Comparison of ENCODE assay signal across 16 cellular contexts in the genomic region with DNA sequence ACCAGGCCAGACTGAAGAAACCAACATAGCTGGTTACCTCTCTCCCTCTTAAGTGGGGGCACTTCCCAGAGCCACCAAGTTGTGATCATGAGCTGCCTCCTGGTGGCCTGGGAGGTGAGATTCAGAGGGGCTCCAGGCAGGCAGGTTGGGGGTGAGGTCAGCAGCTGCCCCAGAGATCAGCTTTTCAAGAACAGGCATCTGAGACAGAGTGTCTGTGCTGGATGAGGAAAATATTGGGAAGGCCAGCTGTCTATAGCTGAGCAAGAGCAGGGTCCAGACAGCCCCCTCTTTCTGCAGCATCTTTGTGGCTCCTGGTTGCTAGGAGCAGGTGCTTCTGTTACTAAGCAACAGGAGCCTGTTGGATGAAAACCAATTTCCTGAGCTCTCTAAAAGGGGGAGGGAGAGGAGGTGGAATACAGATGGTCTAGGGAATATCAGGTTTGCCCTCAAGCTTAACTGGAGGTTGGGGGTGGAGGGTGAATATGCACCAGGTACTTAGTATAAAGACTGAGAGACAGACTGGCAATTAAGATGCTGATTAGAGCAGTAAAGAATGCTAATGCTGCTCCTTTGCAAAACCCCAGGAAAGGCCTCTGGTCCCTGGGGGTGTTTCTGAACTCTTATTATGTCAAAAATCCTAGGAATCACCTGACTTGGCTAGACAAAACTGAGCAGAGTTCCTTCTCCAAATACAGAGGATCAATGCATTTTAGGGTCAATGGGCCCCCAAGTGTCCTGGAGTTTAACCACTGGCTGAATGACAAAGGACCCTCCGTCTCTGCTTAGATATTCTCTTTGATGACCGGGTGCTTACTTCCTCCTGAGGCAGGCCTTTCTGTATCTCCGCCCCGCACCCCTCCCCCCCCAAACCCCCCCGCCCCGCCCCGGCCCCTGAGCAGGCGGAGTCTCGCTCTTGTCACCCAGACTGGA. TPM values are rescaled to one million over a fixed set of nuclear protein-coding genes. Genes with fewer than 3 reads are reported as not detected.
DNase-seq lines count a peak whose midpoint lies in the region; ATAC-seq, FAIRE-seq and TF ChIP-seq lines count a peak whose summit lies in the region.
"Had no signal": no experiment of that assay in that cellular context is flagged by ENCODE, and none has a peak within 500 bp of the region (broad histone marks: within the 10 kb centered on the region; RNA-seq: fewer than 3 reads in every experiment).

No MANE protein-coding gene starts in this region.

- H2AFZ ChIP-seq in mesenchymal stem cell (ENCODE audit: low read depth, low read length): no peak overlapping the region

- H3K36me3 ChIP-seq in mesenchymal stem cell (ENCODE audit: control insufficient read depth in 1 of 2, insufficient read depth in 2 of 2, low read depth in 1 of 2, low read length in 2 of 2): no peaks in the 10 kb centered on the region
- H3K36me3 ChIP-seq: breast epithelium had no signal

- no peaks in the 10 kb centered on the region for H3K9me3 Mint-ChIP-seq in activated T-cell treated with anti-CD3 and anti-CD28 coated beads, Interleukin-2, amount 50 U/mL, for 24 hours
- H3K9me3 Mint-ChIP-seq in type B pancreatic cell: no peaks in the 10 kb centered on the region
- H3K9me3 Mint-ChIP-seq: activated T-helper 2 cell treated with anti-CD3 and anti-CD28 coated beads, Interferon-gamma antibody, Interleukin-2, Interleukin-4, amounts not matched to agents 10 μg/mL and 5 μg/mL and 100 μg/mL, durations not matched to agents 14 hours and 24 hours and 36 hours; naive B cell had no signal

- H3K4me2 ChIP-seq in mesenchymal stem cell (ENCODE audit: low read length, poor library complexity, severe bottlenecking): no peak overlapping the region
- H3K4me2 ChIP-seq: smooth muscle cell had no signal

- H3K27ac ChIP-seq in mesenchymal stem cell (ENCODE audit: low read length, poor library complexity, severe bottlenecking): no peak overlapping the region
- H3K27ac ChIP-seq: breast epithelium, C4-2B, epithelial cell of prostate, RWPE1 had no signal

- no peak overlapping the region for H4K8ac ChIP-seq in mesenchymal stem cell (ENCODE audit: low read length)

- peaks cover 37% of the 10 kb centered on the region for H3K27me3 Mint-ChIP-seq in activated T-cell treated with anti-CD3 and anti-CD28 coated beads, Interleukin-2, amount 50 U/mL, for 24 hours
- H3K27me3 Mint-ChIP-seq in type B pancreatic cell: no peaks in the 10 kb centered on the region
- H3K27me3 Mint-ChIP-seq: naive B cell had no signal

- ATAC-seq in GM18505 (IDR thresholded peaks at IDR 0.05; ENCODE audit: unreplicated experiment): no peak

- no peak overlapping the region for H4K91ac ChIP-seq in mesenchymal stem cell (ENCODE audit: low read length)

- no peak overlapping the region for H3K4ac ChIP-seq in mesenchymal stem cell (ENCODE audit: low read depth in 1 of 2, low read length in 2 of 2)

- H3K79me1 ChIP-seq in mesenchymal stem cell (replicated peaks; ENCODE audit: low read length, poor library complexity, severe bottlenecking): no peaks in the 10 kb centered on the region

- H3K36me3 Mint-ChIP-seq in activated T-cell treated with anti-CD3 and anti-CD28 coated beads, Interleukin-2, amount 50 U/mL, for 24 hours (ENCODE audit: low read depth): no peaks in the 10 kb centered on the region
- H3K36me3 Mint-ChIP-seq in type B pancreatic cell: no peaks in the 10 kb centered on the region
- H3K36me3 Mint-ChIP-seq: naive B cell had no signal

- H3K23ac ChIP-seq in mesenchymal stem cell (ENCODE audit: low read length in 2 of 2): no peak overlapping the region

- no peak overlapping the region for H2AK5ac ChIP-seq in mesenchymal stem cell (ENCODE audit: low read length, severe bottlenecking)

- WGBS in mesenchymal stem cell: no CpG with 5 or more reads among the region's 9 CpGs

- no peak for FAIRE-seq in frontal cortex (lab: Jason Lieb, UNC)
- FAIRE-seq: urothelium cell line had no signal

- no peak overlapping the region for H2BK120ac ChIP-seq in mesenchymal stem cell (ENCODE audit: low read depth, low read length)

- H3K27ac Mint-ChIP-seq in activated T-cell treated with anti-CD3 and anti-CD28 coated beads, Interleukin-2, amount 50 U/mL, for 24 hours: no peak overlapping the region
- H3K27ac Mint-ChIP-seq in type B pancreatic cell: peak overlapping the region; percentile 36
- H3K27ac Mint-ChIP-seq: activated T-helper 2 cell treated with anti-CD3 and anti-CD28 coated beads, Interferon-gamma antibody, Interleukin-2, Interleukin-4, amounts not matched to agents 10 μg/mL and 5 μg/mL and 100 μg/mL, durations not matched to agents 14 hours and 24 hours and 36 hours; naive B cell had no signal

- TF ChIP-seq CTCF in type B pancreatic cell (conservative IDR thresholded peaks at IDR 0.05): no peak

- no peak overlapping the region for H2BK15ac ChIP-seq in mesenchymal stem cell (ENCODE audit: low read depth, poor library complexity, severe bottlenecking)

- no peak overlapping the region for H3K4me3 Mint-ChIP-seq in activated T-cell treated with anti-CD3 and anti-CD28 coated beads, Interleukin-2, amount 50 U/mL, for 24 hours
- no peak overlapping the region for H3K4me3 Mint-ChIP-seq in type B pancreatic cell

- H3K14ac ChIP-seq in mesenchymal stem cell (ENCODE audit: low read length in 2 of 2): no peak overlapping the region

- no peak overlapping the region for H3K4me3 ChIP-seq in mesenchymal stem cell (ENCODE audit: insufficient read depth in 1 of 2, low read depth in 1 of 2, low read length in 2 of 2)
- H3K4me3 ChIP-seq: breast epithelium, smooth muscle cell had no signal

- no peaks in the 10 kb centered on the region for H3K9me3 ChIP-seq in mesenchymal stem cell (ENCODE audit: control insufficient read depth, low read length)
- H3K9me3 ChIP-seq: breast epithelium had no signal

- no peak overlapping the region for H3K9ac ChIP-seq in mesenchymal stem cell (ENCODE audit: low read length)

- H3K4me1 Mint-ChIP-seq in activated T-cell treated with anti-CD3 and anti-CD28 coated beads, Interleukin-2, amount 50 U/mL, for 24 hours (ENCODE audit: low read depth): no peaks in the 10 kb centered on the region
- no peaks in the 10 kb centered on the region for H3K4me1 Mint-ChIP-seq in type B pancreatic cell (ENCODE audit: unreplicated experiment)

- H3K18ac ChIP-seq in mesenchymal stem cell (ENCODE audit: low read depth in 1 of 2, low read length in 2 of 2): no peak overlapping the region

- H3K27me3 ChIP-seq in mesenchymal stem cell (ENCODE audit: control insufficient read depth in 1 of 2, insufficient read depth in 1 of 2, low read length in 2 of 2): peaks cover 0 to 37% of the 10 kb centered on the region in 2 experiments

- H2BK12ac ChIP-seq in mesenchymal stem cell (ENCODE audit: low read length in 2 of 2): no peak overlapping the region

- DNase-seq in activated T-cell treated with anti-CD3 and anti-CD28 coated beads, Interleukin-2, amount 50 U/mL, for 1 hour: peak; percentile 19
- no peak for DNase-seq in activated T-cell treated with anti-CD3 and anti-CD28 coated beads, Interleukin-2, amount 50 U/mL, for 24 hours
- DNase-seq in NCI-H2171 (lab: John Stamatoyannopoulos, UW) (peak; percentile 75), erythroblast (lab: John Stamatoyannopoulos, UW) (peak; percentile 1 to 3), type B pancreatic cell (ENCODE audit: extremely low spot score, unreplicated experiment) (no peak), frontal cortex (ENCODE audit: low spot score in 2 of 2) (no peak), mesenchymal stem cell (no peak)
- DNase-seq: naive B cell had no signal

- no peak overlapping the region for H2BK5ac ChIP-seq in mesenchymal stem cell (ENCODE audit: low read depth, low read length, poor library complexity, severe bottlenecking)

- TF ChIP-seq POLR2A in erythroblast (IDR thresholded peaks at IDR 0.05; ENCODE audit: low read length): no peak
- TF ChIP-seq POLR2A in GM18505 (IDR thresholded peaks at IDR 0.05; ENCODE audit: borderline replicate concordance, extremely low read depth, insufficient read depth, insufficient read length): no peak

- no peaks in the 10 kb centered on the region for H3K4me1 ChIP-seq in mesenchymal stem cell (ENCODE audit: control insufficient read depth, insufficient read depth, low read depth, low read length)
- H3K4me1 ChIP-seq: breast epithelium had no signal

RNA-seq across cellular contexts. Expression of gene ZCCHC13, which starts 21.4 kb away (rescaled TPM):
- total RNA-seq in type B pancreatic cell (ENCODE audit: low replicate concordance): not detected in 2 replicates
- total RNA-seq in frontal cortex: not detected
- not detected for polyA plus RNA-seq in mesenchymal stem cell (2013, experiment 1 of 2)
- not detected for polyA plus RNA-seq in mesenchymal stem cell (2013, experiment 2 of 2)
- total RNA-seq: activated T-helper 2 cell treated with anti-CD3 and anti-CD28 coated beads, Interferon-gamma antibody, Interleukin-2, Interleukin-4, amounts not matched to agents 10 μg/mL and 5 μg/mL and 100 μg/mL, durations not matched to agents 14 hours and 24 hours and 36 hours; breast epithelium; smooth muscle cell had no signal
- polyA plus RNA-seq: smooth muscle cell had no signal

Comparison
In these comparisons a context has a peak if more than half of its experiments do, and no peak if none do; other contexts are left out.
1. DNase-seq: peak in activated T-cell treated with anti-CD3 and anti-CD28 coated beads, Interleukin-2, amount 50 U/mL, for 1 hour (single experiment), NCI-H2171 (single experiment) and erythroblast (2 of 2); none in activated T-cell treated with anti-CD3 and anti-CD28 coated beads, Interleukin-2, amount 50 U/mL, for 24 hours (single experiment), type B pancreatic cell (single experiment), frontal cortex (0 of 2) and mesenchymal stem cell (single experiment).